In genomic region chr2:109168080-109168479, GRCh38 we compare ENCODE assay signal across 22 cellular contexts. TPM values are rescaled to one million over a fixed set of nuclear protein-coding genes. Genes with fewer than 3 reads are reported as not detected.
A peak's percentile ranks its signal among the peaks of the same experiment; 100 is the strongest.
DNase-seq lines count a peak whose midpoint lies in the region; ATAC-seq and TF ChIP-seq lines count a peak whose summit lies in the region.
"Had no signal": no experiment of that assay in that cellular context is flagged by ENCODE, and none has a peak within 500 bp of the region (broad histone marks: within the 10 kb centered on the region; RNA-seq: fewer than 3 reads in every experiment).

No MANE protein-coding gene starts in this region.

- H3K9me3 Mint-ChIP-seq in MCF 10A (ENCODE audit: unreplicated experiment), result no peaks in the 10 kb centered on the region

- intact Hi-C loops in MCF 10A (cut with micrococcal nuclease), result no loop called here
- intact Hi-C loops in breast epithelium (cut with DNase I; ENCODE audit: low total_unique reads), result no loop called here
- intact Hi-C loops in stomach (cut with DNase I; ENCODE audit: low total_unique reads), result no loop called here
- intact Hi-C loops in thyroid gland (cut with DNase I), result no loop called here

- H3K27me3 ChIP-seq in breast epithelium (no peaks in the 10 kb centered on the region), stomach (no peaks in the 10 kb centered on the region), thyroid gland (no peaks in the 10 kb centered on the region)

- peaks cover 63% of the 10 kb centered on the region for H3K4me1 Mint-ChIP-seq in MCF 10A (ENCODE audit: insufficient read depth, unreplicated experiment)

- H3K36me3 ChIP-seq in breast epithelium, result no peaks in the 10 kb centered on the region
- no peaks in the 10 kb centered on the region for H3K36me3 ChIP-seq in stomach
- no peaks in the 10 kb centered on the region for H3K36me3 ChIP-seq in thyroid gland
- H3K36me3 ChIP-seq: BE2C had no signal

- no peak for TF ChIP-seq CTCF in MCF 10A (IDR thresholded peaks at IDR 0.05; ENCODE audit: unreplicated experiment)
- TF ChIP-seq CTCF in breast epithelium (IDR thresholded peaks at IDR 0.05), result no peak
- no peak for TF ChIP-seq CTCF in cardiac fibroblast (IDR thresholded peaks at IDR 0.05; ENCODE audit: low read depth, low read length)
- no peak for TF ChIP-seq CTCF in fibroblast of the aortic adventitia (IDR thresholded peaks at IDR 0.05; ENCODE audit: insufficient read depth, low read length)
- no peak for TF ChIP-seq CTCF in stomach (IDR thresholded peaks at IDR 0.05)
- no peak for TF ChIP-seq CTCF in thyroid gland (IDR thresholded peaks at IDR 0.05)

- H3K27ac ChIP-seq in breast epithelium (no peak overlapping the region), stomach (no peak overlapping the region), thyroid gland (no peak overlapping the region)

- POLR2A ChIA-PET in MCF 10A (lab: Yijun Ruan, JAX), result no interaction called here

- WGBS in stomach, 5 donors, result 91 to 97% (median 94%) methylated on average over 2 of the region's 2 CpGs
- WGBS in thyroid gland, 2 donors, result 98 to 100% methylated on average over 2 of the region's 2 CpGs

- H3K4me3 Mint-ChIP-seq in MCF 10A (ENCODE audit: unreplicated experiment), result no peak overlapping the region
- H3K4me3 Mint-ChIP-seq: CD4-positive, CD25-positive, alpha-beta regulatory T cell had no signal

- no TSS peak for BruUV-seq in MCF 10A (replicated peaks; lab: Mats Ljungman, UMichigan)

- DNase-seq in MCF 10A (ENCODE audit: unreplicated experiment) (peak; percentile 44), breast epithelium (ENCODE audit: low spot score in 2 of 2) (no peak), cardiac fibroblast (ENCODE audit: low read depth in 2 of 2) (peak; percentile 33 to 43), fibroblast of the aortic adventitia (ENCODE audit: low read depth) (peak; percentile 59), stomach (no peak), thyroid gland (no peak)
- DNase-seq: BE2C; CD4-positive, CD25-positive, alpha-beta regulatory T cell; COR-L47; DMS 273 treated with DMSO at 0.1 percent for 48 hours; GF-D8; GOT3; KG1; NCI-H1417 treated with DMSO at 0.1 percent for 48 hours; NCI-H187 treated with DMSO at 0.1 percent for 48 hours; NCI-H345; NCI-H524 treated with DMSO at 0.1 percent for 48 hours; PC-3; RPMI8226; SHP77 treated with DMSO at 0.1 percent for 48 hours had no signal

- CTCF ChIA-PET in MCF 10A (lab: Yijun Ruan, JAX), result interaction anchor here (0.7 to 0.8 kb wide), 2 partner anchors 35 to 85 kb away, joined by 3 to 4 read pairs; no protein-coding TSS in a partner anchor

- ATAC-seq in HG03039 (IDR thresholded peaks at IDR 0.05; ENCODE audit: unreplicated experiment), result no peak
- ATAC-seq in HG03378 (IDR thresholded peaks at IDR 0.05; ENCODE audit: unreplicated experiment), result no peak
- ATAC-seq: PC-3 had no signal

- H3K9me3 ChIP-seq in breast epithelium (no peaks in the 10 kb centered on the region), stomach (no peaks in the 10 kb centered on the region), thyroid gland (no peaks in the 10 kb centered on the region)
- H3K9me3 ChIP-seq: BE2C had no signal

- no peaks in the 10 kb centered on the region for H3K36me3 Mint-ChIP-seq in MCF 10A (ENCODE audit: insufficient read depth, unreplicated experiment)
- H3K36me3 Mint-ChIP-seq: CD4-positive, CD25-positive, alpha-beta regulatory T cell had no signal

- H3K4me1 ChIP-seq in breast epithelium (peaks cover 0 to 6% of the 10 kb centered on the region in 2 donors), stomach (peaks cover 36 to 53% (median 42%) of the 10 kb centered on the region in 4 donors), thyroid gland (peaks cover 3 to 23% of the 10 kb centered on the region in 2 donors)
- H3K4me1 ChIP-seq: BE2C had no signal

- H3K27ac Mint-ChIP-seq in MCF 10A (ENCODE audit: low read depth, unreplicated experiment), result no peak overlapping the region

- no peak overlapping the region for H3K4me3 ChIP-seq in breast epithelium
- H3K4me3 ChIP-seq in cardiac fibroblast (replicated peaks in 1 of 2; ENCODE audit: low read depth in 2 of 2, low read length in 2 of 2), result no peak overlapping the region
- no peak overlapping the region for H3K4me3 ChIP-seq in fibroblast of the aortic adventitia (ENCODE audit: low read depth, low read length)
- H3K4me3 ChIP-seq in stomach, result no peak overlapping the region
- no peak overlapping the region for H3K4me3 ChIP-seq in thyroid gland (replicated peaks in 1 of 3)

- TF ChIP-seq POLR2A in breast epithelium (IDR thresholded peaks at IDR 0.05) (no peak), stomach (IDR thresholded peaks at IDR 0.05) (no peak), thyroid gland (IDR thresholded peaks at IDR 0.05) (no peak)

- no peaks in the 10 kb centered on the region for H3K27me3 Mint-ChIP-seq in MCF 10A (ENCODE audit: insufficient read depth, unreplicated experiment)

- TF ChIP-seq EP300 in stomach (IDR thresholded peaks at IDR 0.05), result no peak

RNA-seq across cellular contexts. Expression of gene SH3RF3, which starts 39.1 kb away (rescaled TPM):
- total RNA-seq in MCF 10A (2022) (21.0 and 21.7 TPM in 2 replicates), breast epithelium (1 to 10 TPM; 3.2 to 5.6 (median 4.6) TPM), fibroblast of the aortic adventitia (ENCODE audit: low replicate concordance) (2.1 and 8.4 TPM in 2 replicates), stomach (10 to 100 TPM in 1 of 5 donors, 1 to 10 TPM in 3, under 1 TPM in 1; 0.87 to 11.1 (median 5.0) TPM), thyroid gland (1 to 10 TPM; 2.1 to 7.4 (median 2.8) TPM)
- 1 to 10 TPM; 2.3 to 4.3 (median 2.4) TPM for polyA plus RNA-seq in stomach

Comparison
In these comparisons a context has a peak if more than half of its experiments do, and no peak if none do; other contexts are left out.
1. DNase-seq: peak in MCF 10A (single experiment), cardiac fibroblast (2 of 2) and fibroblast of the aortic adventitia (single experiment); none in breast epithelium (0 of 2), stomach (single experiment) and thyroid gland (0 of 2).